18 cellular contexts compared by ENCODE assay signal in genomic region chr12:89551747-89552146, GRCh38. TPM values are rescaled to one million over a fixed set of nuclear protein-coding genes. Genes with fewer than 3 reads are reported as not detected.
DNase-seq lines count a peak whose midpoint lies in the region; ATAC-seq, FAIRE-seq and TF ChIP-seq lines count a peak whose summit lies in the region.
"Had no signal": no experiment of that assay in that cellular context is flagged by ENCODE, and none has a peak within 500 bp of the region (broad histone marks: within the 10 kb centered on the region; RNA-seq: fewer than 3 reads in every experiment).

No MANE protein-coding gene starts in this region.

- no peak overlapping the region for H3K23ac ChIP-seq in trophoblast cell (ENCODE audit: low read length)

- no peak overlapping the region for H4K91ac ChIP-seq in trophoblast cell (ENCODE audit: low read depth, low read length)

- 56% methylated on average over 2 of the region's 2 CpGs for WGBS in HepG2 (ENCODE audit: low lambda C conversion rate)
- WGBS in right lobe of liver (ENCODE audit: insufficient coverage, low coverage, low lambda C conversion rate, missing lambda C conversion rate), result 85% methylated on average over 2 of the region's 2 CpGs
- WGBS in K562 (ENCODE audit: insufficient coverage, low coverage, missing lambda C conversion rate), result 74% methylated on average over 2 of the region's 2 CpGs
- WGBS in trophoblast cell (ENCODE audit: extremely low coverage, insufficient coverage, insufficient read length), result no CpG with 5 or more reads among the region's 2 CpGs

- TF ChIP-seq RAD21 in HepG2 (CRISPR knock-in tag; IDR thresholded peaks at IDR 0.05), result no peak
- TF ChIP-seq RAD21 in K562 (CRISPR knock-in tag; conservative IDR thresholded peaks at IDR 0.05 in 1 of 2, IDR thresholded peaks at IDR 0.05 in 1 of 2), result peak in 1 of 2 experiments; percentile 46; a peak in 2 of 4 replicates

- H3K18ac ChIP-seq in trophoblast cell (ENCODE audit: low read length), result no peak overlapping the region

- H3K79me2 ChIP-seq in HepG2 (ENCODE audit: insufficient read depth, low read length) (no peaks in the 10 kb centered on the region), OCI-LY3 (ENCODE audit: low read length) (no peaks in the 10 kb centered on the region), K562 (ENCODE audit: control insufficient read depth, insufficient read depth, low read length) (no peaks in the 10 kb centered on the region), trophoblast cell (ENCODE audit: control insufficient read depth, insufficient read depth, low read length, poor library complexity) (no peaks in the 10 kb centered on the region)

- no peak overlapping the region for H4K12ac ChIP-seq in trophoblast cell (ENCODE audit: low read depth, low read length)

- H2BK120ac ChIP-seq in trophoblast cell (ENCODE audit: insufficient read depth, low read length, poor library complexity), result no peak overlapping the region

- H3K9me3 ChIP-seq in HepG2 (ENCODE audit: low read length) (no peaks in the 10 kb centered on the region), right lobe of liver (no peaks in the 10 kb centered on the region), OCI-LY3 (ENCODE audit: insufficient read depth, low read length) (no peaks in the 10 kb centered on the region), K562 (replicated peaks; ENCODE audit: control insufficient read depth, insufficient read depth, low read depth, low read length) (no peaks in the 10 kb centered on the region), trophoblast cell (ENCODE audit: insufficient read depth, low read depth, low read length) (no peaks in the 10 kb centered on the region)
- H3K9me3 ChIP-seq: BLaER1, Caco-2 had no signal

- H3K36me3 ChIP-seq in HepG2 (replicated peaks in 1 of 2; ENCODE audit: control insufficient read depth in 1 of 2, insufficient read depth in 2 of 2, low read length in 2 of 2) (no peaks in the 10 kb centered on the region), right lobe of liver (no peaks in the 10 kb centered on the region), OCI-LY3 (replicated peaks; ENCODE audit: low read depth, low read length) (no peaks in the 10 kb centered on the region), K562 (ENCODE audit: control insufficient read depth, insufficient read depth, low read length) (no peaks in the 10 kb centered on the region), trophoblast cell (ENCODE audit: control insufficient read depth in 1 of 2, insufficient read depth in 2 of 2, low read length in 2 of 2) (no peaks in the 10 kb centered on the region)
- H3K36me3 ChIP-seq: BLaER1 had no signal

- in situ Hi-C loops in HepG2 (cut with HindIII; ENCODE audit: extremely low pct_ligation_motif_present, low pct_unique_long_range_greater_than_20kb), result no loop called here
- in situ Hi-C loops in K562 (cut with MboI), result no loop called here

- H3K27ac ChIP-seq in HepG2 (ENCODE audit: extremely low read length, insufficient read depth, low read length) (no peak overlapping the region), right lobe of liver (no peak overlapping the region), OCI-LY3 (ENCODE audit: low read length) (no peak overlapping the region), K562 (ENCODE audit: extremely low read depth, low read depth, low read length) (no peak overlapping the region), trophoblast cell (ENCODE audit: low read depth, low read length) (no peak overlapping the region)
- H3K27ac ChIP-seq: BLaER1, GM23248 had no signal

- TF ChIP-seq EP300 in HepG2 (IDR thresholded peaks at IDR 0.05; ENCODE audit: low read depth in 2 of 2, low read length in 2 of 2) (no peak), HepG2 (CRISPR knock-in tag; IDR thresholded peaks at IDR 0.05; ENCODE audit: borderline replicate concordance) (no peak), K562 (IDR thresholded peaks at IDR 0.05; ENCODE audit: low read length) (no peak)

- no peak overlapping the region for H2AK5ac ChIP-seq in trophoblast cell (ENCODE audit: low read length)

- H2AFZ ChIP-seq in HepG2 (ENCODE audit: low read length) (no peak overlapping the region), OCI-LY3 (ENCODE audit: low read depth, low read length) (no peak overlapping the region), K562 (ENCODE audit: low read depth, low read length) (peak overlapping the region; percentile 51), trophoblast cell (ENCODE audit: insufficient read depth, low read length, poor library complexity) (no peak overlapping the region)
- H2AFZ ChIP-seq: GM23248 had no signal

- H3K9me1 ChIP-seq in K562 (ENCODE audit: control insufficient read depth, insufficient read depth, low read length), result no peaks in the 10 kb centered on the region

- no peaks in the 10 kb centered on the region for H3K4me1 ChIP-seq in HepG2 (ENCODE audit: insufficient read depth, low read length)
- H3K4me1 ChIP-seq in right lobe of liver, result peaks cover 0 to 2% (median 0%) of the 10 kb centered on the region in 4 donors
- H3K4me1 ChIP-seq in OCI-LY3 (ENCODE audit: low read length), result no peaks in the 10 kb centered on the region
- no peaks in the 10 kb centered on the region; a peak in 1 of 5 replicates for H3K4me1 ChIP-seq in K562 (replicated peaks in 1 of 2; ENCODE audit: control insufficient read depth in 2 of 2, insufficient read depth in 2 of 2, low read length in 2 of 2)
- no peaks in the 10 kb centered on the region for H3K4me1 ChIP-seq in trophoblast cell (ENCODE audit: control insufficient read depth in 1 of 2, insufficient read depth in 2 of 2, low read length in 2 of 2)
- H3K4me1 ChIP-seq: BLaER1, Caco-2 had no signal

- no peak overlapping the region for H4K8ac ChIP-seq in trophoblast cell (ENCODE audit: low read depth, low read length)

- no peak for TF ChIP-seq POLR2A in HepG2 (IDR thresholded peaks at IDR 0.05; ENCODE audit: insufficient read depth in 1 of 2, low read depth in 2 of 2, low read length in 2 of 2)
- TF ChIP-seq POLR2A in right lobe of liver (IDR thresholded peaks at IDR 0.05), result no peak
- no peak for TF ChIP-seq POLR2A in K562 (conservative IDR thresholded peaks at IDR 0.05)

- H4K20me1 ChIP-seq in HepG2 (ENCODE audit: insufficient read depth, low read length), result no peaks in the 10 kb centered on the region
- no peaks in the 10 kb centered on the region for H4K20me1 ChIP-seq in OCI-LY3 (ENCODE audit: insufficient read depth, low read length)
- no peaks in the 10 kb centered on the region for H4K20me1 ChIP-seq in K562 (replicated peaks; ENCODE audit: control insufficient read depth, insufficient read depth, low read length)
- H4K20me1 ChIP-seq: BLaER1 had no signal

- H3K4me3 ChIP-seq in HepG2 (replicated peaks in 1 of 3; ENCODE audit: insufficient read depth in 1 of 3, low read depth in 2 of 3, low read length in 3 of 3) (no peak overlapping the region), right lobe of liver (no peak overlapping the region), OCI-LY3 (ENCODE audit: low read length) (no peak overlapping the region), K562 (no peak overlapping the region), trophoblast cell (ENCODE audit: low read depth, low read length) (no peak overlapping the region)
- H3K4me3 ChIP-seq: BLaER1, GM23248 had no signal

- intact Hi-C loops in HepG2 (cut with micrococcal nuclease; ENCODE audit: unreplicated experiment) (no loop called here), right lobe of liver (cut with DNase I) (no loop called here), K562 (cut with micrococcal nuclease) (no loop called here)

- DNase-seq in HepG2 (ENCODE audit: low spot score) (no peak), right lobe of liver (no peak), K562 (ENCODE audit: extremely low read depth in 1 of 4, low spot score in 3 of 4) (no peak), trophoblast cell (no peak), kidney tubule cell (ENCODE audit: low spot score) (no peak), GM03348 (ENCODE audit: low spot score) (no peak)
- DNase-seq: 8988T; AML-193; Caco-2; CD8-positive, alpha-beta memory T cell; DND-41; GDM1 had no signal

- H3K27me3 ChIP-seq in HepG2 (ENCODE audit: control insufficient read depth in 1 of 2, insufficient read depth in 2 of 2, low read length in 2 of 2) (no peaks in the 10 kb centered on the region), right lobe of liver (no peaks in the 10 kb centered on the region), OCI-LY3 (ENCODE audit: low read depth, low read length) (no peaks in the 10 kb centered on the region), K562 (ENCODE audit: control insufficient read depth in 2 of 2, insufficient read depth in 2 of 2, low read length in 2 of 2) (no peaks in the 10 kb centered on the region), trophoblast cell (ENCODE audit: insufficient read depth, low read length) (no peaks in the 10 kb centered on the region)
- H3K27me3 ChIP-seq: BLaER1 had no signal

- TF ChIP-seq CTCF in HepG2 (CRISPR knock-in tag; IDR thresholded peaks at IDR 0.05), result no peak
- no peak for TF ChIP-seq CTCF in right lobe of liver (IDR thresholded peaks at IDR 0.05)
- peak; percentile 13; the same call in 1 of the 2 replicates for TF ChIP-seq CTCF in OCI-LY3 (IDR thresholded peaks at IDR 0.05; ENCODE audit: low read depth, low read length)
- peak in 1 of 3 experiments; percentile 48; a peak in 2 of 6 replicates for TF ChIP-seq CTCF in K562 (IDR thresholded peaks at IDR 0.05 in 2 of 3, conservative IDR thresholded peaks at IDR 0.05 in 1 of 3; ENCODE audit: insufficient read depth in 2 of 3, low read depth in 1 of 3, low read length in 3 of 3)

- peaks cover 2% of the 10 kb centered on the region for H3K79me1 ChIP-seq in trophoblast cell (ENCODE audit: low read length)

- no peak overlapping the region for H3K4ac ChIP-seq in trophoblast cell (ENCODE audit: low read depth, low read length)

- FAIRE-seq in HepG2 (lab: Jason Lieb, UNC), result no peak
- FAIRE-seq in K562 (lab: Jason Lieb, UNC), result no peak
- FAIRE-seq: GM19239 had no signal

- ATAC-seq in HepG2 (no peak), right lobe of liver (no peak), K562 (peak; percentile 86), GM21576 (IDR thresholded peaks at IDR 0.05; ENCODE audit: unreplicated experiment) (no peak)
- ATAC-seq: HCT116 had no signal

- peak overlapping the region; percentile 38 for H2BK12ac ChIP-seq in trophoblast cell (ENCODE audit: low read length)

- H3K9ac ChIP-seq in HepG2 (ENCODE audit: insufficient read depth, low read depth, low read length) (no peak overlapping the region), OCI-LY3 (ENCODE audit: low read length) (no peak overlapping the region), K562 (ENCODE audit: insufficient read depth in 1 of 2, low read depth in 2 of 2, low read length in 2 of 2) (no peak overlapping the region), trophoblast cell (ENCODE audit: low read length) (no peak overlapping the region)
- H3K9ac ChIP-seq: BLaER1, GM23248 had no signal

- BruUV-seq in HepG2 (replicated peaks; lab: Mats Ljungman, UMichigan) (no TSS peak), K562 (replicated peaks; lab: Mats Ljungman, UMichigan) (no TSS peak)

- H3K14ac ChIP-seq in trophoblast cell (ENCODE audit: low read length), result no peak overlapping the region

- CTCF ChIA-PET in HepG2 (lab: Yijun Ruan, JAX; ENCODE audit: low intra/inter-chr PET ratio, low total read pairs) (no interaction called here), K562 (lab: Yijun Ruan, JAX; ENCODE audit: low intra/inter-chr PET ratio) (interaction anchor here (0.6 kb wide), 1 partner anchor 232 kb away, joined by 4 read pairs; no protein-coding TSS in a partner anchor)

- H2BK5ac ChIP-seq in trophoblast cell (ENCODE audit: low read depth, low read length, poor library complexity), result no peak overlapping the region

- POLR2A ChIA-PET in HepG2 (lab: Yijun Ruan, JAX) (no interaction called here), K562 (lab: Yijun Ruan, JAX) (interaction anchor here (0.8 kb wide), 1 partner anchor 8 kb away, joined by 3 read pairs; no protein-coding TSS in a partner anchor)

- H3K4me2 ChIP-seq in HepG2 (ENCODE audit: low read depth, low read length), result no peak overlapping the region
- H3K4me2 ChIP-seq in OCI-LY3 (ENCODE audit: low read length), result no peak overlapping the region
- no peak overlapping the region for H3K4me2 ChIP-seq in K562 (ENCODE audit: insufficient read depth, low read length)
- H3K4me2 ChIP-seq in trophoblast cell (ENCODE audit: low read length), result no peak overlapping the region
- H3K4me2 ChIP-seq: BLaER1 had no signal

RNA-seq across cellular contexts. Expression of gene POC1B, which starts 25.9 kb away (rescaled TPM):
- 11.0 and 15.1 TPM in 2 replicates for total RNA-seq in HepG2 (2016; rRNA removed; fragmentation: Illumina TruSeq; extraction: Trizol)
- total RNA-seq in HepG2 (2016; cell fraction: cytosol; rRNA removed; fragmentation: Illumina TruSeq; extraction: Trizol; ENCODE audit: low read depth), result 15.0 and 17.8 TPM in 2 replicates
- total RNA-seq in HepG2 (2016; cell fraction: insoluble cytoplasmic fraction; rRNA removed; fragmentation: Illumina TruSeq; extraction: Trizol), result 12.2 and 14.9 TPM in 2 replicates
- total RNA-seq in HepG2 (2016; cell fraction: membrane; rRNA removed; fragmentation: Illumina TruSeq; extraction: Trizol), result 10.9 and 13.1 TPM in 2 replicates
- total RNA-seq in HepG2 (2016; cell fraction: nucleus; rRNA removed; fragmentation: Illumina TruSeq; extraction: Trizol), result 13.4 and 14.0 TPM in 2 replicates
- 6.7 and 9.3 TPM in 2 replicates for polyA plus RNA-seq in HepG2 (2011; rRNA removed)
- 5.0 and 6.4 TPM in 2 replicates for polyA plus RNA-seq in HepG2 (2011; cell fraction: cytosol; rRNA removed)
- 4.1 and 5.2 TPM in 2 replicates for polyA plus RNA-seq in HepG2 (2011; cell fraction: nucleus; rRNA removed)
- 8.6 and 8.9 TPM in 2 replicates for polyA plus RNA-seq in HepG2 (2012)
- polyA plus RNA-seq in HepG2 (2016; cell fraction: cytosol; fragmentation: Illumina TruSeq; extraction: Trizol; ENCODE audit: low read depth), result 3.2 TPM in 2 replicates
- 16.2 and 19.6 TPM in 2 replicates for polyA plus RNA-seq in HepG2 (2016; cell fraction: insoluble cytoplasmic fraction; fragmentation: Illumina TruSeq; extraction: Trizol; ENCODE audit: low read depth)
- 8.7 and 9.2 TPM in 2 replicates for polyA plus RNA-seq in HepG2 (2016; cell fraction: membrane; fragmentation: Illumina TruSeq; extraction: Trizol; ENCODE audit: low read depth)
- 10.3 and 10.9 TPM in 2 replicates for polyA plus RNA-seq in HepG2 (2016; cell fraction: nucleus; fragmentation: Illumina TruSeq; extraction: Trizol; ENCODE audit: insufficient read depth, low read depth)
- 11.2 and 11.6 TPM in 2 replicates for polyA minus RNA-seq in HepG2 (2011; rRNA and poly(A)+ RNA removed; ENCODE audit: low replicate concordance)
- 9.3 and 11.3 TPM in 2 replicates for polyA minus RNA-seq in HepG2 (2011; cell fraction: cytosol; rRNA and poly(A)+ RNA removed)
- polyA minus RNA-seq in HepG2 (2011; cell fraction: nucleus; rRNA and poly(A)+ RNA removed), result 37.2 and 39.2 TPM in 2 replicates
- total RNA-seq in right lobe of liver, result 10 to 100 TPM in 1 of 6 experiments, 1 to 10 TPM in 5; 5.3 to 14.5 (median 6.9) TPM
- total RNA-seq in K562 (2011; cell fraction: chromatin; rRNA removed; ENCODE audit: low replicate concordance), result 15.1 and 44.2 TPM in 2 replicates
- total RNA-seq in K562 (2011; cell fraction: nucleolus; rRNA removed), result 8.5 and 10.4 TPM in 2 replicates
- 18.7 and 19.4 TPM in 2 replicates for total RNA-seq in K562 (2011; cell fraction: nucleoplasm; rRNA removed)
- 8.1 and 9.7 TPM in 2 replicates for total RNA-seq in K562 (2014; rRNA removed)
- total RNA-seq in K562 (2014; rRNA removed; fragmentation: Illumina TruSeq; extraction: Trizol), result 15.2 and 16.4 TPM in 2 replicates
- total RNA-seq in K562 (2015; rRNA removed; fragmentation: Illumina TruSeq; extraction: Trizol), result 11.2 and 13.5 TPM in 2 replicates
- total RNA-seq in K562 (2021), result 10.4 and 10.8 TPM in 2 replicates
- polyA plus RNA-seq in K562 (2011; rRNA removed), result 14.3 and 16.1 TPM in 2 replicates
- polyA plus RNA-seq in K562 (2011; cell fraction: cytosol; rRNA removed), result 6.5 and 10.5 TPM in 2 replicates
- polyA plus RNA-seq in K562 (2011; cell fraction: nucleus; rRNA removed), result 6.8 and 7.4 TPM in 2 replicates
- polyA plus RNA-seq in K562 (2012), result 10.1 and 18.5 TPM in 2 replicates
- 11.8 and 15.3 TPM in 2 replicates for polyA plus RNA-seq in K562 (2014; fragmentation: Illumina TruSeq; extraction: Trizol)
- 1 to 10 TPM; 4.5 to 7.8 TPM for polyA plus RNA-seq in K562 (2014; fragmentation: Nextera tagmentation; extraction: Ambion mirVana)
- 8.0 and 11.2 TPM in 2 replicates for polyA plus RNA-seq in K562 (2014; rRNA removed)
- 30.7 and 37.5 TPM in 2 replicates for polyA minus RNA-seq in K562 (2011; rRNA and poly(A)+ RNA removed)
- 8.6 and 10.8 TPM in 2 replicates for polyA minus RNA-seq in K562 (2011; cell fraction: cytosol; rRNA and poly(A)+ RNA removed)
- 15.1 and 21.1 TPM in 2 replicates for polyA minus RNA-seq in K562 (2011; cell fraction: nucleus; rRNA and poly(A)+ RNA removed)
- 9.0 and 9.1 TPM in 2 replicates for polyA plus RNA-seq in trophoblast cell (2013)

RNA-seq across cellular contexts. Expression of gene GALNT4, which starts 27.2 kb away (rescaled TPM):
- total RNA-seq in HepG2 (2016; rRNA removed; fragmentation: Illumina TruSeq; extraction: Trizol) (5.2 and 6.8 TPM in 2 replicates), right lobe of liver (1 to 10 TPM; 2.5 to 6.2 (median 4.1) TPM), K562 (2014; rRNA removed) (3.0 and 3.4 TPM in 2 replicates), K562 (2014; rRNA removed; fragmentation: Illumina TruSeq; extraction: Trizol) (4.6 and 5.9 TPM in 2 replicates), K562 (2015; rRNA removed; fragmentation: Illumina TruSeq; extraction: Trizol) (3.4 and 3.8 TPM in 2 replicates), K562 (2021) (3.4 and 3.5 TPM in 2 replicates)
- total RNA-seq in HepG2 (2016; cell fraction: cytosol; rRNA removed; fragmentation: Illumina TruSeq; extraction: Trizol; ENCODE audit: low read depth), result 0.40 and 0.44 TPM in 2 replicates
- 5.0 and 7.1 TPM in 2 replicates for total RNA-seq in HepG2 (2016; cell fraction: insoluble cytoplasmic fraction; rRNA removed; fragmentation: Illumina TruSeq; extraction: Trizol)
- 1.5 and 2.0 TPM in 2 replicates for total RNA-seq in HepG2 (2016; cell fraction: membrane; rRNA removed; fragmentation: Illumina TruSeq; extraction: Trizol)
- 9.2 TPM in 2 replicates for total RNA-seq in HepG2 (2016; cell fraction: nucleus; rRNA removed; fragmentation: Illumina TruSeq; extraction: Trizol)
- polyA plus RNA-seq in HepG2 (2011; rRNA removed) (3.8 and 4.9 TPM in 2 replicates), K562 (2011; rRNA removed) (1.6 and 1.9 TPM in 2 replicates), K562 (2014; fragmentation: Illumina TruSeq; extraction: Trizol) (2.3 and 2.5 TPM in 2 replicates), K562 (2014; fragmentation: Nextera tagmentation; extraction: Ambion mirVana) (1 to 10 TPM; 1.2 to 1.3 TPM), K562 (2014; rRNA removed) (1.7 and 3.6 TPM in 2 replicates)
- polyA plus RNA-seq in HepG2 (2011; cell fraction: cytosol; rRNA removed), result 2.5 and 3.6 TPM in 2 replicates
- polyA plus RNA-seq in HepG2 (2011; cell fraction: nucleus; rRNA removed), result 1.4 and 2.0 TPM in 2 replicates
- polyA plus RNA-seq in HepG2 (2012), result 4.4 and 4.6 TPM in 2 replicates
- 0.11 TPM in 1 of 2 replicates, not detected in the other for polyA plus RNA-seq in HepG2 (2016; cell fraction: cytosol; fragmentation: Illumina TruSeq; extraction: Trizol; ENCODE audit: low read depth)
- polyA plus RNA-seq in HepG2 (2016; cell fraction: insoluble cytoplasmic fraction; fragmentation: Illumina TruSeq; extraction: Trizol; ENCODE audit: low read depth), result 1.5 and 2.1 TPM in 2 replicates
- polyA plus RNA-seq in HepG2 (2016; cell fraction: membrane; fragmentation: Illumina TruSeq; extraction: Trizol; ENCODE audit: low read depth), result 0.45 and 0.93 TPM in 2 replicates
- 7.7 and 8.9 TPM in 2 replicates for polyA plus RNA-seq in HepG2 (2016; cell fraction: nucleus; fragmentation: Illumina TruSeq; extraction: Trizol; ENCODE audit: insufficient read depth, low read depth)
- 0.37 and 2.5 TPM in 2 replicates for polyA minus RNA-seq in HepG2 (2011; rRNA and poly(A)+ RNA removed; ENCODE audit: low replicate concordance)
- 6.9 and 8.2 TPM in 2 replicates for polyA minus RNA-seq in HepG2 (2011; cell fraction: cytosol; rRNA and poly(A)+ RNA removed)
- 8.8 TPM in 2 replicates for polyA minus RNA-seq in HepG2 (2011; cell fraction: nucleus; rRNA and poly(A)+ RNA removed)
- total RNA-seq in K562 (2011; cell fraction: chromatin; rRNA removed; ENCODE audit: low replicate concordance), result 4.4 and 11.7 TPM in 2 replicates
- total RNA-seq in K562 (2011; cell fraction: nucleolus; rRNA removed), result 3.8 TPM in 2 replicates
- 6.3 and 6.6 TPM in 2 replicates for total RNA-seq in K562 (2011; cell fraction: nucleoplasm; rRNA removed)
- polyA plus RNA-seq in K562 (2011; cell fraction: cytosol; rRNA removed), result 0.30 and 1.2 TPM in 2 replicates
- polyA plus RNA-seq in K562 (2011; cell fraction: nucleus; rRNA removed), result 0.77 and 1.1 TPM in 2 replicates
- 2.8 and 2.9 TPM in 2 replicates for polyA plus RNA-seq in K562 (2012)
- polyA minus RNA-seq in K562 (2011; rRNA and poly(A)+ RNA removed), result 3.7 and 4.5 TPM in 2 replicates
- 0.27 and 0.86 TPM in 2 replicates for polyA minus RNA-seq in K562 (2011; cell fraction: cytosol; rRNA and poly(A)+ RNA removed)
- 2.3 and 4.7 TPM in 2 replicates for polyA minus RNA-seq in K562 (2011; cell fraction: nucleus; rRNA and poly(A)+ RNA removed)
- 1.8 and 1.9 TPM in 2 replicates for polyA plus RNA-seq in trophoblast cell (2013)

Comparison
In these comparisons a context has a peak if more than half of its experiments do, and no peak if none do; other contexts are left out.
1. Of the 241 proteins assayed by ChIP-seq in both HepG2 and K562: peak only in HepG2: STAG1; only in K562: none; in both: none; in neither: 237; mixed calls (peak in some experiments, not most) for 3.